In genomic region chr6:81820422-81820821, GRCh38 we compare ENCODE assay signal across 19 cellular contexts.
DNase-seq lines count a peak whose midpoint lies in the region; ATAC-seq, FAIRE-seq and TF ChIP-seq lines count a peak whose summit lies in the region.
"Had no signal": no experiment of that assay in that cellular context is flagged by ENCODE, and none has a peak within 500 bp of the region (broad histone marks: within the 10 kb centered on the region; RNA-seq: fewer than 3 reads in every experiment).

No MANE protein-coding gene starts in this region.

- no peak overlapping the region; the same call in 1 of the 2 replicates for H3K14ac ChIP-seq in IMR-90 (replicated peaks; ENCODE audit: low read depth, low read length)

- H2BK20ac ChIP-seq in IMR-90 (ENCODE audit: low read depth, low read length) = no peak overlapping the region

- H2AFZ ChIP-seq in IMR-90 (replicated peaks; ENCODE audit: low read length, poor library complexity) (no peak overlapping the region), HepG2 (ENCODE audit: low read length) (no peak overlapping the region)
- H2AFZ ChIP-seq: GM23338 had no signal

- no peak overlapping the region for H2AK5ac ChIP-seq in IMR-90 (ENCODE audit: low read depth, low read length)

- peaks cover 25 to 26% of the 10 kb centered on the region in 2 donors for H3K4me1 Mint-ChIP-seq in natural killer cell treated with Interleukin-12 subunit alpha and Interleukin-12 subunit beta and Interleukin-15 and Interleukin-18, amount 100 ng/mL, for 72 hours (ENCODE audit: low read depth in 2 of 2)
- no peaks in the 10 kb centered on the region for H3K4me1 Mint-ChIP-seq in endothelial cell (ENCODE audit: unreplicated experiment)
- no peaks in the 10 kb centered on the region for H3K4me1 Mint-ChIP-seq in activated CD4-positive, alpha-beta T cell treated with anti-CD3 and anti-CD28 coated beads for 36 hours
- H3K4me1 Mint-ChIP-seq: CD4-positive, alpha-beta memory T cell; GM23338 had no signal

- H4K8ac ChIP-seq in IMR-90 (ENCODE audit: low read depth in 2 of 2, low read length in 2 of 2) = no peak overlapping the region

- H3K23ac ChIP-seq in IMR-90 (ENCODE audit: low read depth, low read length) = no peak overlapping the region

- intact Hi-C loops in IMR-90 (cut with micrococcal nuclease) (no loop called here), colonic mucosa (cut with DNase I) (no loop called here), HepG2 (cut with micrococcal nuclease; ENCODE audit: unreplicated experiment) (loop anchor here (5.0 kb wide), 1 partner anchor 53 kb away; no protein-coding TSS in a partner anchor)
- intact Hi-C loops in activated CD4-positive, alpha-beta T cell treated with anti-CD3 and anti-CD28 coated beads for 36 hours (cut with DNase I, micrococcal nuclease) = no loop called here

- H2AK9ac ChIP-seq in IMR-90 (replicated peaks; ENCODE audit: low read depth, low read length, poor library complexity) = no peak overlapping the region

- H3K79me1 ChIP-seq in IMR-90 (ENCODE audit: low read depth in 1 of 2, low read length in 2 of 2) = no peaks in the 10 kb centered on the region

- H3K9me1 ChIP-seq in IMR-90 (ENCODE audit: insufficient read depth, low read length) = no peaks in the 10 kb centered on the region

- peak overlapping the region; percentile 61 for H3K4me3 Mint-ChIP-seq in natural killer cell treated with Interleukin-12 subunit alpha and Interleukin-12 subunit beta and Interleukin-15 and Interleukin-18, amount 100 ng/mL, for 72 hours
- no peak overlapping the region for H3K4me3 Mint-ChIP-seq in endothelial cell (ENCODE audit: unreplicated experiment)
- H3K4me3 Mint-ChIP-seq in activated CD4-positive, alpha-beta T cell treated with anti-CD3 and anti-CD28 coated beads for 36 hours = no peak overlapping the region
- H3K4me3 Mint-ChIP-seq: CD4-positive, alpha-beta memory T cell; GM23338 had no signal

- H3K27ac ChIP-seq in IMR-90 (ENCODE audit: insufficient read depth, low read length) (no peak overlapping the region), colonic mucosa (peak overlapping the region; percentile 32), HepG2 (ENCODE audit: extremely low read length, insufficient read depth, low read length) (no peak overlapping the region)
- H3K27ac ChIP-seq: BLaER1 treated with 17β-estradiol and CSF1 and Interleukin-3, amounts not matched to agents 10 nM and 100 nM; KMS-11 had no signal

- BruUV-seq in IMR-90 (replicated peaks; lab: Mats Ljungman, UMichigan) (no TSS peak), HepG2 (replicated peaks; lab: Mats Ljungman, UMichigan) (no TSS peak)

- no peak overlapping the region for H2BK120ac ChIP-seq in IMR-90 (ENCODE audit: low read depth, low read length)

- H3K4me3 ChIP-seq in IMR-90 (ENCODE audit: insufficient read depth, low read depth, low read length) = no peak overlapping the region
- H3K4me3 ChIP-seq in colonic mucosa = no peak overlapping the region
- H3K4me3 ChIP-seq in HepG2 (replicated peaks in 1 of 3; ENCODE audit: insufficient read depth in 1 of 3, low read depth in 2 of 3, low read length in 3 of 3) = no peak overlapping the region
- H3K4me3 ChIP-seq: BLaER1 treated with 17β-estradiol and CSF1 and Interleukin-3, amounts not matched to agents 10 nM and 100 nM; GM23338; HAP-1 had no signal

- no peak overlapping the region for H4K5ac ChIP-seq in IMR-90 (ENCODE audit: low read depth, low read length)

- H3K27me3 Mint-ChIP-seq in natural killer cell treated with Interleukin-12 subunit alpha and Interleukin-12 subunit beta and Interleukin-15 and Interleukin-18, amount 100 ng/mL, for 72 hours = no peaks in the 10 kb centered on the region
- peaks cover 2% of the 10 kb centered on the region for H3K27me3 Mint-ChIP-seq in endothelial cell (ENCODE audit: unreplicated experiment)
- H3K27me3 Mint-ChIP-seq in activated CD4-positive, alpha-beta T cell treated with anti-CD3 and anti-CD28 coated beads for 36 hours = peaks cover 2% of the 10 kb centered on the region

- CTCF ChIA-PET in IMR-90 (lab: Yijun Ruan, JAX) = interaction anchor here (0.5 kb wide), 1 partner anchor 39 kb away, joined by 3 read pairs; no protein-coding TSS in a partner anchor
- CTCF ChIA-PET in HepG2 (lab: Yijun Ruan, JAX; ENCODE audit: low intra/inter-chr PET ratio, low total read pairs) = no interaction called here
- CTCF ChIA-PET in activated CD4-positive, alpha-beta T cell treated with anti-CD3 and anti-CD28 coated beads for 36 hours (lab: Charles Lee) = no interaction called here

- no peak for ATAC-seq in IMR-90 (ENCODE audit: low read depth)
- ATAC-seq in HepG2 = no peak
- ATAC-seq in natural killer cell treated with Interleukin-12 subunit alpha and Interleukin-12 subunit beta and Interleukin-15 and Interleukin-18, amount 100 ng/mL, for 72 hours = no peak
- no peak for ATAC-seq in GM19467 (IDR thresholded peaks at IDR 0.05; ENCODE audit: unreplicated experiment)
- no peak for ATAC-seq in activated CD4-positive, alpha-beta T cell treated with anti-CD3 and anti-CD28 coated beads for 36 hours
- ATAC-seq: GM23338 had no signal

- H4K20me1 ChIP-seq in IMR-90 (ENCODE audit: insufficient read depth, low read length) (no peaks in the 10 kb centered on the region), HepG2 (ENCODE audit: insufficient read depth, low read length) (no peaks in the 10 kb centered on the region)
- H4K20me1 ChIP-seq: BLaER1 treated with 17β-estradiol and CSF1 and Interleukin-3, amounts not matched to agents 10 nM and 100 nM had no signal

- in situ Hi-C loops in IMR-90 (cut with MboI; ENCODE audit: low sequenced_read_pairs) (no loop called here), HepG2 (cut with HindIII; ENCODE audit: extremely low pct_ligation_motif_present, low pct_unique_long_range_greater_than_20kb) (no loop called here)

- WGBS in IMR-90 (ENCODE audit: extremely low coverage in 2 of 2, insufficient read length in 1 of 2), 2 experiments = no CpG with 5 or more reads among the region's 2 CpGs
- WGBS in HepG2 (ENCODE audit: low lambda C conversion rate) = 66% methylated on average over 2 of the region's 2 CpGs

- TF ChIP-seq EP300 in HepG2 (IDR thresholded peaks at IDR 0.05; ENCODE audit: low read depth in 2 of 2, low read length in 2 of 2) (no peak), HepG2 (CRISPR knock-in tag; IDR thresholded peaks at IDR 0.05; ENCODE audit: borderline replicate concordance) (no peak)

- dilution Hi-C loops in IMR-90 (cut with HindIII; ENCODE audit: low sequenced_read_pairs, unreplicated experiment) = no loop called here

- H3K9me3 ChIP-seq in IMR-90 (ENCODE audit: control insufficient read depth, insufficient read depth, low read length) (no peaks in the 10 kb centered on the region), colonic mucosa (no peaks in the 10 kb centered on the region), HepG2 (ENCODE audit: low read length) (no peaks in the 10 kb centered on the region)
- H3K9me3 ChIP-seq: BLaER1 treated with 17β-estradiol and CSF1 and Interleukin-3, amounts not matched to agents 10 nM and 100 nM; Caco-2; HAP-1 had no signal

- H3K9me3 Mint-ChIP-seq in natural killer cell treated with Interleukin-12 subunit alpha and Interleukin-12 subunit beta and Interleukin-15 and Interleukin-18, amount 100 ng/mL, for 72 hours = no peaks in the 10 kb centered on the region
- no peaks in the 10 kb centered on the region for H3K9me3 Mint-ChIP-seq in endothelial cell (ENCODE audit: unreplicated experiment)
- H3K9me3 Mint-ChIP-seq in activated CD4-positive, alpha-beta T cell treated with anti-CD3 and anti-CD28 coated beads for 36 hours (ENCODE audit: low read depth) = no peaks in the 10 kb centered on the region
- H3K9me3 Mint-ChIP-seq: GM23338 had no signal

- no peak for DNase-seq in IMR-90
- DNase-seq in colonic mucosa = no peak
- DNase-seq in HepG2 (ENCODE audit: low spot score) = no peak
- no peak for DNase-seq in natural killer cell treated with Interleukin-12 subunit alpha and Interleukin-12 subunit beta and Interleukin-15 and Interleukin-18, amount 100 ng/mL, for 72 hours (ENCODE audit: low spot score)
- no peak for DNase-seq in endothelial cell (ENCODE audit: low spot score)
- no peak for DNase-seq in stimulated activated CD4-positive, alpha-beta T cell treated with anti-CD3 and anti-CD28 coated beads, Interleukin-15, amount 100 ng/mL, for 24 hours
- DNase-seq in activated CD4-positive, alpha-beta T cell treated with anti-CD3 and anti-CD28 coated beads for 36 hours = no peak
- DNase-seq: Caco-2; CD4-positive, alpha-beta memory T cell; NCI-H2029 treated with DMSO at 0.1 percent for 48 hours; NCI-H524 treated with DMSO at 0.1 percent for 48 hours; NCI-H82; Right ventricle myocardium superior had no signal

- H4K91ac ChIP-seq in IMR-90 (ENCODE audit: insufficient read depth, low read depth, low read length) = no peak overlapping the region

- peak overlapping the region; percentile 43 to 62 for H3K27ac Mint-ChIP-seq in natural killer cell treated with Interleukin-12 subunit alpha and Interleukin-12 subunit beta and Interleukin-15 and Interleukin-18, amount 100 ng/mL, for 72 hours
- no peak overlapping the region for H3K27ac Mint-ChIP-seq in endothelial cell (ENCODE audit: unreplicated experiment)
- H3K27ac Mint-ChIP-seq in activated CD4-positive, alpha-beta T cell treated with anti-CD3 and anti-CD28 coated beads for 36 hours = no peak overlapping the region
- H3K27ac Mint-ChIP-seq: CD4-positive, alpha-beta memory T cell had no signal

- POLR2A ChIA-PET in IMR-90 (lab: Charles Lee; ENCODE audit: unreplicated experiment) = interaction anchor here (0.7 kb wide), 1 partner anchor 221 kb away, joined by 15 read pairs; no protein-coding TSS in a partner anchor
- POLR2A ChIA-PET in HepG2 (lab: Yijun Ruan, JAX) = no interaction called here
- POLR2A ChIA-PET in activated CD4-positive, alpha-beta T cell treated with anti-CD3 and anti-CD28 coated beads for 36 hours (lab: Charles Lee) = no interaction called here

- TF ChIP-seq CTCF in IMR-90 (conservative IDR thresholded peaks at IDR 0.05; ENCODE audit: low read depth, low read length) = no peak
- TF ChIP-seq CTCF in colonic mucosa (IDR thresholded peaks at IDR 0.05) = no peak
- TF ChIP-seq CTCF in HepG2 (CRISPR knock-in tag; IDR thresholded peaks at IDR 0.05) = no peak
- TF ChIP-seq CTCF in endothelial cell (IDR thresholded peaks at IDR 0.05; ENCODE audit: unreplicated experiment) = no peak

- H3K4me1 ChIP-seq in IMR-90 (ENCODE audit: control insufficient read depth, insufficient read depth, low read length) = peaks cover 4% of the 10 kb centered on the region
- H3K4me1 ChIP-seq in colonic mucosa = no peaks in the 10 kb centered on the region
- peaks cover 66% of the 10 kb centered on the region for H3K4me1 ChIP-seq in HepG2 (ENCODE audit: insufficient read depth, low read length)
- H3K4me1 ChIP-seq: BLaER1 treated with 17β-estradiol and CSF1 and Interleukin-3, amounts not matched to agents 10 nM and 100 nM; HAP-1 had no signal

- H2BK5ac ChIP-seq in IMR-90 (ENCODE audit: low read depth, low read length, poor library complexity, severe bottlenecking) = no peak overlapping the region

- no peak for TF ChIP-seq RAD21 in IMR-90 (IDR thresholded peaks at IDR 0.05; ENCODE audit: low read length)
- TF ChIP-seq RAD21 in HepG2 (CRISPR knock-in tag; IDR thresholded peaks at IDR 0.05) = no peak

- peaks cover 3% of the 10 kb centered on the region for H3K36me3 Mint-ChIP-seq in natural killer cell treated with Interleukin-12 subunit alpha and Interleukin-12 subunit beta and Interleukin-15 and Interleukin-18, amount 100 ng/mL, for 72 hours
- H3K36me3 Mint-ChIP-seq in endothelial cell (ENCODE audit: low read depth, unreplicated experiment) = no peaks in the 10 kb centered on the region
- no peaks in the 10 kb centered on the region for H3K36me3 Mint-ChIP-seq in activated CD4-positive, alpha-beta T cell treated with anti-CD3 and anti-CD28 coated beads for 36 hours (ENCODE audit: low read depth)
- H3K36me3 Mint-ChIP-seq: CD4-positive, alpha-beta memory T cell had no signal

- H3K4ac ChIP-seq in IMR-90 (ENCODE audit: low read depth, low read length) = no peak overlapping the region

- H3K27me3 ChIP-seq in IMR-90 (ENCODE audit: control insufficient read depth, insufficient read depth, low read length) (no peaks in the 10 kb centered on the region), colonic mucosa (no peaks in the 10 kb centered on the region), HepG2 (ENCODE audit: control insufficient read depth in 1 of 2, insufficient read depth in 2 of 2, low read length in 2 of 2) (no peaks in the 10 kb centered on the region)
- H3K27me3 ChIP-seq: BLaER1 treated with 17β-estradiol and CSF1 and Interleukin-3, amounts not matched to agents 10 nM and 100 nM had no signal

- H3K79me2 ChIP-seq in HepG2 (ENCODE audit: insufficient read depth, low read length) = no peaks in the 10 kb centered on the region

- no peak overlapping the region for H3K9ac ChIP-seq in IMR-90 (ENCODE audit: low read depth, low read length)
- no peak overlapping the region for H3K9ac ChIP-seq in colonic mucosa (ENCODE audit: low read depth in 2 of 2, low read length in 2 of 2)
- no peak overlapping the region for H3K9ac ChIP-seq in HepG2 (ENCODE audit: insufficient read depth, low read depth, low read length)
- H3K9ac ChIP-seq: BLaER1 treated with 17β-estradiol and CSF1 and Interleukin-3, amounts not matched to agents 10 nM and 100 nM; KMS-11 had no signal

- no peak overlapping the region for H3K18ac ChIP-seq in IMR-90 (ENCODE audit: low read depth, low read length)

- no peak for FAIRE-seq in HepG2 (lab: Jason Lieb, UNC)
- FAIRE-seq: GM12892 had no signal

- H3K4me2 ChIP-seq in IMR-90 (ENCODE audit: low read depth, low read length) (peak overlapping the region; percentile 46; the same call in 1 of the 2 replicates), HepG2 (ENCODE audit: low read depth, low read length) (peak overlapping the region; percentile 34; the same call in 1 of the 2 replicates)
- H3K4me2 ChIP-seq: BLaER1 treated with 17β-estradiol and CSF1 and Interleukin-3, amounts not matched to agents 10 nM and 100 nM; GM23338 had no signal

- TF ChIP-seq POLR2A in IMR-90 (IDR thresholded peaks at IDR 0.05; ENCODE audit: low read depth, low read length) = no peak
- no peak for TF ChIP-seq POLR2A in HepG2 (IDR thresholded peaks at IDR 0.05; ENCODE audit: insufficient read depth in 1 of 2, low read depth in 2 of 2, low read length in 2 of 2)

- H3K56ac ChIP-seq in IMR-90 (ENCODE audit: extremely low read depth, insufficient read depth, low read length) = no peak overlapping the region

- H3K36me3 ChIP-seq in IMR-90 (ENCODE audit: control insufficient read depth, insufficient read depth, low read length) (no peaks in the 10 kb centered on the region), colonic mucosa (no peaks in the 10 kb centered on the region), HepG2 (replicated peaks in 1 of 2; ENCODE audit: control insufficient read depth in 1 of 2, insufficient read depth in 2 of 2, low read length in 2 of 2) (no peaks in the 10 kb centered on the region)
- H3K36me3 ChIP-seq: BLaER1 treated with 17β-estradiol and CSF1 and Interleukin-3, amounts not matched to agents 10 nM and 100 nM; HAP-1 had no signal

- H2BK15ac ChIP-seq in IMR-90 (ENCODE audit: low read depth, low read length) = no peak overlapping the region

Comparison
In these comparisons a context has a peak if more than half of its experiments do, and no peak if none do; other contexts are left out.
1. H3K27ac Mint-ChIP-seq: peak in natural killer cell treated with Interleukin-12 subunit alpha and Interleukin-12 subunit beta and Interleukin-15 and Interleukin-18, amount 100 ng/mL, for 72 hours (2 of 2); none in endothelial cell (single experiment) and activated CD4-positive, alpha-beta T cell treated with anti-CD3 and anti-CD28 coated beads for 36 hours (single experiment).